Comparison of ENCODE assay signal across 7 cellular contexts in the genomic region with DNA sequence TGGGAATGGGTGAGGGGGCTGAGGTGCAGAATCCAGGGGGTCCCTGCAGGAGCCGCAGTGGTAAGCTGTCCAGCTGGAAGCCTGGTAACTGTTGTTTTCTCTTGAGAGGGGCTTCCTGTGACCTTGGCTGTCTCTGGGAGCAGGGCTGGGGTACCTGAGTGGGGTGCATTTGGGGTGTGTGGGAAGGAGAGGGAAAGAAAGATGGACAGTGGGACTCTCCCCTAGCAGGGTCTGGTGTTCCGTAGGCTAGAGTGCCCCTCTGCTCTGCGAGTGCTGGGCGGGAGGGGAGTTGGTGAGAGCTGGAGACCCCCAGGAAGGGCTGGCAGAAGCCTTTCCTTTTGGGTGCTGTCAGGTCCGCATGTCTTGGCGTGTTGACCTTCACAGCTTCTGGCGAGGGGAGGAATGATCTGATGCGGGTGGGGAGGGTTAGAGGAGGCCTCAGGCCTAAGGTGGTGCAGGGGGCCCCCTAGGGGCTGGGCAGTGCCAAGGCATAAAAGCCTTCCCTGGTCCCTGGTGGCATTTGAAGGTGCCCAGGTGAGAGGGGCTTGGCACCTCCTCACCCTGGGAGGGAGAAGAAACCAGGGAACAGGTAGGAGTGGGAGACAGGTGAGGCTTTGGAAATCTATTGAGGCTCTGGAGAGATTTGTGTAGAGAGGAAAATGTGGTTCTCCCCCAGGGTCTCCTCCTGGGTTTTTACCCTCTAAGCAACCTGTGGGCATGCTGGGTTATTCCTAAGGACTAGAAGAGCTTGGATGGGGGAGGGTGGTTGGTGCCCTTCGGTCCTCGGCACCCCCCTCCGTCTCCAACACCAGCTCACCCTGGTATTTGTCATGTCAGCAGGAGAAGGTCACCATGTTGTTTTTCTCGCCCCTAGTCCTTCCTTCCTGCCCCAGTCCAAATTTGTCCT. TPM values are rescaled to one million over a fixed set of nuclear protein-coding genes. Genes with fewer than 3 reads are reported as not detected.
A peak's percentile ranks its signal among the peaks of the same experiment; 100 is the strongest.
DNase-seq lines count a peak whose midpoint lies in the region; TF ChIP-seq lines count a peak whose summit lies in the region.

No MANE protein-coding gene starts in this region.

- peaks cover 12 to 95% (median 54%) of the 10 kb centered on the region in 6 donors for H3K4me1 ChIP-seq in spleen

- peaks cover 0 to 26% (median 9%) of the 10 kb centered on the region in 6 donors for H3K36me3 ChIP-seq in spleen

- H3K27me3 ChIP-seq in spleen (replicated peaks in 1 of 7) = peaks cover 0 to 49% (median 8%) of the 10 kb centered on the region in 7 donors

- TF ChIP-seq POLR2A in spleen (IDR thresholded peaks at IDR 0.05) = no peak

- TF ChIP-seq CTCF in spleen (IDR thresholded peaks at IDR 0.05 in 8 of 11, conservative IDR thresholded peaks at IDR 0.05 in 3 of 11) = peak in 10 of 11 experiments; percentile 35 to 82 (median 66)

- DNase-seq in GM04504 (ENCODE audit: low read depth) (peak; percentile 17), HuH-7 (ENCODE audit: low spot score) (peak; percentile 82), SK-N-DZ (ENCODE audit: low spot score) (peak; percentile 65), spleen (peak; percentile 85), mesenteric fat pad (ENCODE audit: low spot score) (no peak)

- no peaks in the 10 kb centered on the region for H3K9me3 ChIP-seq in spleen

- intact Hi-C loops in spleen (cut with DNase I; ENCODE audit: low total_unique reads) = no loop called here

- H3K4me3 ChIP-seq in iPS-11a (ENCODE audit: low read depth, low read length) = peak overlapping the region; percentile 88
- H3K4me3 ChIP-seq in spleen = peak overlapping the region; percentile 60 to 89 (median 80)

- 44 to 62% (median 50%) methylated on average over 12 of the region's 12 CpGs for WGBS in spleen, 5 donors

- H3K27ac ChIP-seq in angular gyrus (ENCODE audit: low read depth, low read length) (peak overlapping the region; percentile 50), spleen (peak overlapping the region in 7 of 8 donors; percentile 51 to 94 (median 90))

RNA-seq across cellular contexts. Expression of gene VEGFA, which starts 3.3 kb away (rescaled TPM):
- 25.1 and 28.9 TPM in 2 replicates for polyA plus RNA-seq in SK-N-DZ (2014; cell fraction: cytosol; rRNA removed)
- polyA plus RNA-seq in SK-N-DZ (2014; cell fraction: nucleus; rRNA removed) = 138 and 142 TPM in 2 replicates
- total RNA-seq in spleen = 100 to 1,000 TPM; 112 to 486 (median 203) TPM
- 10 to 100 TPM; 31.0 to 56.6 (median 36.0) TPM for polyA plus RNA-seq in spleen
- 498 TPM for total RNA-seq in mesenteric fat pad
